ENCODE assay signal across 8 cellular contexts in genomic region chr15:101501703-101502373, GRCh38. TPM values are rescaled to one million over a fixed set of nuclear protein-coding genes. Genes with fewer than 3 reads are reported as not detected.
DNase-seq lines count a peak whose midpoint lies in the region; ATAC-seq and TF ChIP-seq lines count a peak whose summit lies in the region.

No MANE protein-coding gene starts in this region.

- H4K5ac ChIP-seq in IMR-90 (ENCODE audit: low read depth, low read length), result no peak overlapping the region

- H4K91ac ChIP-seq in IMR-90 (ENCODE audit: insufficient read depth, low read depth, low read length), result no peak overlapping the region

- H2BK120ac ChIP-seq in IMR-90 (ENCODE audit: low read depth, low read length), result no peak overlapping the region

- H3K56ac ChIP-seq in IMR-90 (ENCODE audit: extremely low read depth, insufficient read depth, low read length), result no peak overlapping the region

- H2AK5ac ChIP-seq in IMR-90 (ENCODE audit: low read depth, low read length), result no peak overlapping the region

- BruUV-seq in IMR-90 (replicated peaks; lab: Mats Ljungman, UMichigan), result no TSS peak

- no peak overlapping the region for H3K4me2 ChIP-seq in IMR-90 (ENCODE audit: low read depth, low read length)

- H2AK9ac ChIP-seq in IMR-90 (replicated peaks; ENCODE audit: low read depth, low read length, poor library complexity), result no peak overlapping the region

- TF ChIP-seq POLR2A in IMR-90 (IDR thresholded peaks at IDR 0.05; ENCODE audit: low read depth, low read length) (no peak), erythroblast (IDR thresholded peaks at IDR 0.05; ENCODE audit: low read length) (no peak)

- no peaks in the 10 kb centered on the region for H3K36me3 ChIP-seq in IMR-90 (ENCODE audit: control insufficient read depth, insufficient read depth, low read length)

- H3K27me3 ChIP-seq in IMR-90 (ENCODE audit: control insufficient read depth, insufficient read depth, low read length), result peaks cover 45% of the 10 kb centered on the region

- H2BK20ac ChIP-seq in IMR-90 (ENCODE audit: low read depth, low read length), result no peak overlapping the region

- WGBS in IMR-90 (ENCODE audit: extremely low coverage in 2 of 2, insufficient read length in 1 of 2), 2 experiments, result 33% methylated on average over 7 of the region's 23 CpGs; no CpG with 5 or more reads in 1 of the 2 experiments

- H4K20me1 ChIP-seq in IMR-90 (ENCODE audit: insufficient read depth, low read length), result no peaks in the 10 kb centered on the region

- peaks cover 2% of the 10 kb centered on the region; the same call in 1 of the 2 replicates for H3K4me1 ChIP-seq in IMR-90 (ENCODE audit: control insufficient read depth, insufficient read depth, low read length)

- H3K14ac ChIP-seq in IMR-90 (replicated peaks; ENCODE audit: low read depth, low read length), result no peak overlapping the region

- H3K23ac ChIP-seq in IMR-90 (ENCODE audit: low read depth, low read length), result no peak overlapping the region

- no peak overlapping the region for H3K18ac ChIP-seq in IMR-90 (ENCODE audit: low read depth, low read length)

- H2BK15ac ChIP-seq in IMR-90 (ENCODE audit: low read depth, low read length), result no peak overlapping the region

- H3K27ac ChIP-seq in IMR-90 (ENCODE audit: insufficient read depth, low read length), result no peak overlapping the region

- peak; percentile 62 for ATAC-seq in IMR-90 (ENCODE audit: low read depth)

- no peak overlapping the region for H3K4ac ChIP-seq in IMR-90 (ENCODE audit: low read depth, low read length)

- no peaks in the 10 kb centered on the region for H3K9me3 ChIP-seq in IMR-90 (ENCODE audit: control insufficient read depth, insufficient read depth, low read length)

- peak overlapping the region; percentile 63 for H2AFZ ChIP-seq in IMR-90 (replicated peaks; ENCODE audit: low read length, poor library complexity)

- H2BK5ac ChIP-seq in IMR-90 (ENCODE audit: low read depth, low read length, poor library complexity, severe bottlenecking), result no peak overlapping the region

- H3K4me3 ChIP-seq in IMR-90 (ENCODE audit: insufficient read depth, low read depth, low read length), result no peak overlapping the region

- peak; percentile 25; the same call in 1 of the 2 replicates for TF ChIP-seq CTCF in IMR-90 (conservative IDR thresholded peaks at IDR 0.05; ENCODE audit: low read depth, low read length)

- CTCF ChIA-PET in IMR-90 (lab: Yijun Ruan, JAX), result interaction anchor here (0.6 to 1.9 kb wide), 3 partner anchors 14 to 37 kb away, joined by 3 to 5 read pairs (median 4); no protein-coding TSS in a partner anchor

- POLR2A ChIA-PET in IMR-90 (lab: Charles Lee; ENCODE audit: unreplicated experiment), result no interaction called here

- intact Hi-C loops in IMR-90 (cut with micrococcal nuclease), result loop anchor here (1.0 kb wide), 1 partner anchor 202 kb away; no protein-coding TSS in a partner anchor

- in situ Hi-C loops in ACHN (cut with HindIII; ENCODE audit: low pct_ligation_motif_present, low pct_unique_long_range_greater_than_20kb, low sequenced_read_pairs), result no loop called here
- in situ Hi-C loops in IMR-90 (cut with MboI; ENCODE audit: low sequenced_read_pairs), result no loop called here

- dilution Hi-C loops in IMR-90 (cut with HindIII; ENCODE audit: low sequenced_read_pairs, unreplicated experiment), result no loop called here

- TF ChIP-seq RAD21 in IMR-90 (IDR thresholded peaks at IDR 0.05; ENCODE audit: low read length), result no peak

- H3K9ac ChIP-seq in IMR-90 (ENCODE audit: low read depth, low read length), result no peak overlapping the region

- DNase-seq in ACHN (peak; percentile 16), GM19238 (ENCODE audit: insufficient read length, low spot score) (peak; percentile 56), IMR-90 (no peak), erythroblast (lab: John Stamatoyannopoulos, UW) (peak; percentile 75 to 80), nucleus accumbens (lab: John Stamatoyannopoulos, UW) (peak in 30 of 56 donors; percentile 23 to 73 (median 50)), middle frontal gyrus (ENCODE audit: extremely low spot score, low spot score) (no peak), NCI-H2081 (lab: John Stamatoyannopoulos, UW) (no peak)
- peak; percentile 16 to 25 for DNase-seq in activated CD4-positive, alpha-beta T cell treated with anti-CD3 and anti-CD28 coated beads, Interleukin-2, amount 50 U/mL, for 24 hours (ENCODE audit: low read depth in 1 of 2, low spot score in 1 of 2)

- no peaks in the 10 kb centered on the region for H3K79me1 ChIP-seq in IMR-90 (ENCODE audit: low read depth in 1 of 2, low read length in 2 of 2)

- no peak overlapping the region for H4K8ac ChIP-seq in IMR-90 (ENCODE audit: low read depth in 2 of 2, low read length in 2 of 2)

- H3K9me1 ChIP-seq in IMR-90 (ENCODE audit: insufficient read depth, low read length), result no peaks in the 10 kb centered on the region

TF ChIP-seq in IMR-90, 13 proteins besides CTCF, POLR2A, EP300 and RAD21:
- TF ChIP-seq ELK1 (IDR thresholded peaks at IDR 0.05; ENCODE audit: borderline replicate concordance, low read depth, low read length) (no peak), USF2 (IDR thresholded peaks at IDR 0.05; ENCODE audit: low read depth, low read length) (no peak), BHLHE40 (IDR thresholded peaks at IDR 0.05; ENCODE audit: low read depth, low read length) (no peak), SMC3 (IDR thresholded peaks at IDR 0.05; ENCODE audit: low read depth, low read length) (no peak), RFX5 (IDR thresholded peaks at IDR 0.05; ENCODE audit: low read depth, low read length) (no peak), CHD1 (IDR thresholded peaks at IDR 0.05; ENCODE audit: low read depth, low read length) (no peak), MXI1 (IDR thresholded peaks at IDR 0.05; ENCODE audit: borderline replicate concordance, low read depth, low read length) (no peak), MAFK (IDR thresholded peaks at IDR 0.05; ENCODE audit: low read depth, low read length) (no peak), NFE2L2 (IDR thresholded peaks at IDR 0.05; ENCODE audit: low read depth, low read length) (no peak), RCOR1 (IDR thresholded peaks at IDR 0.05; ENCODE audit: insufficient replicate concordance, low read length) (no peak), MAZ (IDR thresholded peaks at IDR 0.05; ENCODE audit: borderline replicate concordance, low read depth, low read length) (no peak), FOS (IDR thresholded peaks at IDR 0.05; ENCODE audit: low read depth, low read length) (no peak), CEBPB (IDR thresholded peaks at IDR 0.05; ENCODE audit: low read depth, low read length) (no peak)

RNA-seq across cellular contexts. Expression of gene PCSK6, which starts 12.3 kb away (rescaled TPM):
- not detected in 2 replicates for total RNA-seq in IMR-90 (2012; rRNA removed)
- polyA plus RNA-seq in IMR-90 (2012; rRNA removed), result not detected in 2 replicates
- polyA plus RNA-seq in IMR-90 (2012; cell fraction: cytosol; rRNA removed), result not detected in 2 replicates
- not detected in 2 replicates for polyA plus RNA-seq in IMR-90 (2012; cell fraction: nucleus; rRNA removed; ENCODE audit: low replicate concordance)

Comparison
In these comparisons a context has a peak if more than half of its experiments do, and no peak if none do; other contexts are left out.
1. DNase-seq: peak in ACHN (single experiment), GM19238 (single experiment), activated CD4-positive, alpha-beta T cell treated with anti-CD3 and anti-CD28 coated beads, Interleukin-2, amount 50 U/mL, for 24 hours (2 of 2), erythroblast (2 of 2) and nucleus accumbens (30 of 56); none in IMR-90 (single experiment), middle frontal gyrus (single experiment) and NCI-H2081 (0 of 2).